ENCODE assay signal across 8 cellular contexts in genomic region chr1:25771246-25772114, GRCh38. TPM values are rescaled to one million over a fixed set of nuclear protein-coding genes. Genes with fewer than 3 reads are reported as not detected.
A peak's percentile ranks its signal among the peaks of the same experiment; 100 is the strongest.
DNase-seq lines count a peak whose midpoint lies in the region; ATAC-seq lines count a peak whose summit lies in the region.

No MANE protein-coding gene starts in this region.

- H3K4me3 ChIP-seq in SK-N-MC, result peak overlapping the region; percentile 42

- DNase-seq in HUDEP-2 (lab: John Stamatoyannopoulos, UW; ENCODE audit: unreplicated experiment in 76 of 76) (peak in 71 of 76 experiments; percentile 12 to 80 (median 53)), SK-N-MC (ENCODE audit: low read depth, low spot score) (peak; percentile 28), cardiac septum (ENCODE audit: low spot score) (peak; percentile 86), nucleus accumbens (lab: John Stamatoyannopoulos, UW) (no peak), Ammon's horn (ENCODE audit: low spot score) (no peak)
- DNase-seq in stimulated activated CD4-positive, alpha-beta T cell treated with anti-CD3 and anti-CD28 coated beads, Interleukin-15, amount 100 ng/mL, for 24 hours, result peak; percentile 56

- no peaks in the 10 kb centered on the region for H3K36me3 ChIP-seq in SK-N-MC (ENCODE audit: insufficient read depth, low read length)

- ATAC-seq in GM19324 (IDR thresholded peaks at IDR 0.05; ENCODE audit: low FRiP score, unreplicated experiment) (no peak), HG03469 (IDR thresholded peaks at IDR 0.05; ENCODE audit: unreplicated experiment) (no peak)

- H3K9me3 ChIP-seq in SK-N-MC (ENCODE audit: low read depth, low read length), result no peaks in the 10 kb centered on the region

- no peak overlapping the region for H3K27ac ChIP-seq in SK-N-MC

- intact Hi-C loops in cardiac septum (cut with DNase I), result no loop called here

- H3K9ac ChIP-seq in SK-N-MC (ENCODE audit: insufficient read length), result no peak overlapping the region

RNA-seq across cellular contexts. Expression of gene SELENON, which starts 28.5 kb away (rescaled TPM):
- total RNA-seq in cardiac septum, result 53.0 TPM

RNA-seq across cellular contexts. Expression of gene MTFR1L, which starts 48.3 kb away (rescaled TPM):
- 187 TPM for total RNA-seq in cardiac septum

Comparison
In these comparisons a context has a peak if more than half of its experiments do, and no peak if none do; other contexts are left out.
1. DNase-seq: peak in HUDEP-2 (71 of 76), SK-N-MC (single experiment), cardiac septum (single experiment) and stimulated activated CD4-positive, alpha-beta T cell treated with anti-CD3 and anti-CD28 coated beads, Interleukin-15, amount 100 ng/mL, for 24 hours (single experiment); none in nucleus accumbens (0 of 56) and Ammon's horn (single experiment).